Comparison of ENCODE assay signal across 1 cellular context in genomic region chr9:124868511-124869465, GRCh38.
A peak's percentile ranks its signal among the peaks of the same experiment; 100 is the strongest.
TF ChIP-seq lines count a peak whose summit lies in the region.

No MANE protein-coding gene starts in this region.

TF ChIP-seq in K562, 482 proteins besides CTCF, POLR2A, EP300 and RAD21 (continued from another document):
- TF ChIP-seq PKNOX1 (IDR thresholded peaks at IDR 0.05) (peak; percentile 27; the same call in 1 of the 2 replicates), KDM2B (CRISPR knock-in tag; IDR thresholded peaks at IDR 0.05) (no peak), NR4A1 (CRISPR knock-in tag; IDR thresholded peaks at IDR 0.05) (no peak), NR4A1 (tag; IDR thresholded peaks at IDR 0.05) (no peak), CBX5 (IDR thresholded peaks at IDR 0.05; ENCODE audit: borderline replicate concordance, low read depth) (no peak; the same call in 1 of the 2 replicates), U2AF1 (optimal IDR thresholded peaks at IDR 0.05; ENCODE audit: low read depth, low read length) (peak; percentile 14), ZNF655 (CRISPR knock-in tag; IDR thresholded peaks at IDR 0.05) (no peak), VEZF1 (CRISPR knock-in tag; IDR thresholded peaks at IDR 0.05) (peak; percentile 66)
